Comparison of ENCODE assay signal across 12 cellular contexts in genomic region chr9:21777701-21778100, GRCh38. TPM values are rescaled to one million over a fixed set of nuclear protein-coding genes. Genes with fewer than 3 reads are reported as not detected.
DNase-seq lines count a peak whose midpoint lies in the region; ATAC-seq and TF ChIP-seq lines count a peak whose summit lies in the region.
"Had no signal": no experiment of that assay in that cellular context is flagged by ENCODE, and none has a peak within 500 bp of the region (broad histone marks: within the 10 kb centered on the region; RNA-seq: fewer than 3 reads in every experiment).

No MANE protein-coding gene starts in this region.

- no peaks in the 10 kb centered on the region for H3F3A ChIP-seq in MM.1S (ENCODE audit: insufficient read depth, low read length)

- H3K79me2 ChIP-seq in MM.1S (ENCODE audit: low read length), result no peaks in the 10 kb centered on the region

- CTCF ChIA-PET in A673 (lab: Charles Lee), result no interaction called here

- no peaks in the 10 kb centered on the region for H3K4me1 ChIP-seq in A673 (ENCODE audit: insufficient read depth, low read length, poor library complexity, severe bottlenecking)
- H3K4me1 ChIP-seq in RWPE2 (ENCODE audit: insufficient read depth, poor library complexity, severe bottlenecking), result peaks cover 55% of the 10 kb centered on the region
- H3K4me1 ChIP-seq in MM.1S (ENCODE audit: low read length), result no peaks in the 10 kb centered on the region
- H3K4me1 ChIP-seq: breast epithelium had no signal

- POLR2A ChIA-PET in A673 (lab: Charles Lee; ENCODE audit: low non-redundant PET), result no interaction called here

- no peak overlapping the region for H2AFZ ChIP-seq in MM.1S (ENCODE audit: low read length)

- TF ChIP-seq CTCF in A673 (conservative IDR thresholded peaks at IDR 0.05; ENCODE audit: low read depth, low read length) (no peak), RWPE2 (IDR thresholded peaks at IDR 0.05; ENCODE audit: poor library complexity, severe bottlenecking) (no peak), GM13976 (IDR thresholded peaks at IDR 0.05; ENCODE audit: borderline replicate concordance, control extremely low read depth, extremely low read depth, insufficient read depth, missing control alignments) (no peak), MM.1S (IDR thresholded peaks at IDR 0.05; ENCODE audit: low read length) (no peak)

- no TSS peak for BruUV-seq in A673 (replicated peaks; lab: Mats Ljungman, UMichigan)

- H3K9me3 ChIP-seq in A673 (ENCODE audit: low read depth, low read length, poor library complexity, severe bottlenecking) (no peaks in the 10 kb centered on the region), RWPE2 (ENCODE audit: severe bottlenecking) (no peaks in the 10 kb centered on the region), MM.1S (replicated peaks; ENCODE audit: insufficient read depth, low read length) (no peaks in the 10 kb centered on the region)
- H3K9me3 ChIP-seq: breast epithelium had no signal

- no peak overlapping the region for H3K4me3 ChIP-seq in A673 (ENCODE audit: low read depth, low read length, poor library complexity, severe bottlenecking)
- H3K4me3 ChIP-seq in RWPE2 (ENCODE audit: severe bottlenecking), result no peak overlapping the region
- no peak overlapping the region for H3K4me3 ChIP-seq in MM.1S (ENCODE audit: low read length)
- H3K4me3 ChIP-seq: breast epithelium had no signal

- ATAC-seq in RWPE2 (ENCODE audit: low read depth), result peak; percentile 65
- ATAC-seq in left colon, result no peak

- no peak overlapping the region for H3K4me2 ChIP-seq in MM.1S (ENCODE audit: low read depth, low read length)

- H3K9me2 ChIP-seq in MM.1S (replicated peaks; ENCODE audit: insufficient read depth, low read length), result no peaks in the 10 kb centered on the region

- no peaks in the 10 kb centered on the region for H4K20me1 ChIP-seq in MM.1S (ENCODE audit: insufficient read depth, low read length)

- no peak for DNase-seq in A673 (ENCODE audit: low spot score)
- DNase-seq in EH (ENCODE audit: low read depth), result peak; percentile 93
- DNase-seq in RWPE2 (ENCODE audit: low spot score), result no peak
- DNase-seq in fibroblast of gingiva (ENCODE audit: low read depth), result peak; percentile 78
- no peak for DNase-seq in left colon
- DNase-seq in GM13976 (ENCODE audit: low spot score), result no peak
- DNase-seq in MM.1S, result no peak
- no peak for DNase-seq in NCI-H446 treated with DMSO at 0.1 percent for 48 hours (lab: John Stamatoyannopoulos, UW)
- DNase-seq: activated CD4-positive, alpha-beta T cell treated with anti-CD3 and anti-CD28 coated beads for 1 hour; NCI-H2081; stimulated activated CD4-positive, alpha-beta T cell treated with anti-CD3 and anti-CD28 coated beads, Interleukin-4, amount 100 ng/mL, for 4 hours had no signal

- in situ Hi-C loops in GM13976 (cut with MboI; ENCODE audit: low sequenced_read_pairs, unreplicated experiment), result loop anchor here (25.0 kb wide), 2 partner anchors 465 to 540 kb away; partner anchors contain the start of genes IFNA14, IFNA17 and IFNA5

- no peaks in the 10 kb centered on the region for H3K27me3 ChIP-seq in A673 (replicated peaks; ENCODE audit: insufficient read depth, low read depth, low read length, poor library complexity)
- no peaks in the 10 kb centered on the region for H3K27me3 ChIP-seq in RWPE2 (ENCODE audit: insufficient read depth, poor library complexity, severe bottlenecking)
- no peaks in the 10 kb centered on the region for H3K27me3 ChIP-seq in MM.1S (replicated peaks; ENCODE audit: insufficient read depth, low read length)
- H3K27me3 ChIP-seq: breast epithelium had no signal

- intact Hi-C loops in A673 (cut with micrococcal nuclease; ENCODE audit: unreplicated experiment), result no loop called here
- intact Hi-C loops in left colon (cut with DNase I, micrococcal nuclease), result no loop called here

- H3K27ac ChIP-seq in A673 (ENCODE audit: low read depth, low read length, poor library complexity, severe bottlenecking), result peak overlapping the region; percentile 47
- peak overlapping the region; percentile 93 for H3K27ac ChIP-seq in RWPE2 (ENCODE audit: poor library complexity, severe bottlenecking)
- H3K27ac ChIP-seq in MM.1S (ENCODE audit: low read length), result no peak overlapping the region
- H3K27ac ChIP-seq: breast epithelium had no signal

- no peaks in the 10 kb centered on the region for H3K36me3 ChIP-seq in A673 (ENCODE audit: insufficient read depth, low read length, poor library complexity, severe bottlenecking)
- no peaks in the 10 kb centered on the region for H3K36me3 ChIP-seq in RWPE2 (ENCODE audit: low read depth)
- no peaks in the 10 kb centered on the region for H3K36me3 ChIP-seq in MM.1S (replicated peaks; ENCODE audit: insufficient read depth, low read length)
- H3K36me3 ChIP-seq: breast epithelium had no signal

- H3K9ac ChIP-seq in MM.1S (ENCODE audit: low read length), result no peak overlapping the region

RNA-seq across cellular contexts. Expression of gene MTAP, which starts 24.7 kb away (rescaled TPM):
- total RNA-seq in A673 (2021) (39.2 and 45.7 TPM in 2 replicates), left colon (10 to 100 TPM; 19.7 to 23.0 TPM)

Comparison
In these comparisons a context has a peak if more than half of its experiments do, and no peak if none do; other contexts are left out.
1. DNase-seq: peak in EH (single experiment) and fibroblast of gingiva (single experiment); none in A673 (single experiment), RWPE2 (single experiment), left colon (0 of 2), GM13976 (single experiment), MM.1S (single experiment) and NCI-H446 treated with DMSO at 0.1 percent for 48 hours (single experiment).